Comparison of ENCODE assay signal across 8 cellular contexts in genomic region chr14:50831704-50832130, GRCh38. TPM values are rescaled to one million over a fixed set of nuclear protein-coding genes. Genes with fewer than 3 reads are reported as not detected.
DNase-seq lines count a peak whose midpoint lies in the region; ATAC-seq and TF ChIP-seq lines count a peak whose summit lies in the region.

No MANE protein-coding gene starts in this region.

- no peak for ATAC-seq in CD8-positive, alpha-beta T cell
- ATAC-seq in naive B cell (ENCODE audit: low read depth in 2 of 2): no peak

- H3K9me3 Mint-ChIP-seq in CD8-positive, alpha-beta T cell: no peaks in the 10 kb centered on the region
- H3K9me3 Mint-ChIP-seq in naive B cell: no peaks in the 10 kb centered on the region

- H3K4me1 Mint-ChIP-seq in CD8-positive, alpha-beta T cell (ENCODE audit: low read depth): peaks cover 66% of the 10 kb centered on the region
- H3K4me1 Mint-ChIP-seq in naive B cell: peaks cover 59 to 72% (median 60%) of the 10 kb centered on the region in 3 donors

- intact Hi-C loops in CD8-positive, alpha-beta T cell (cut with DNase I, micrococcal nuclease): loop anchor here (1.0 to 10.0 kb wide), 11 partner anchors 18 to 1033 kb away; partner anchors contain the start of genes DMAC2L (in 1 of the 2), GNG2 (in 1 of the 2), L2HGDH (in 1 of the 2) and SOS2 (in 1 of the 2)

- H3K4me3 Mint-ChIP-seq in CD8-positive, alpha-beta T cell: peak overlapping the region; percentile 97
- peak overlapping the region; percentile 85 to 99 (median 98) for H3K4me3 Mint-ChIP-seq in naive B cell

- H3K4me3 ChIP-seq in CD8-positive, alpha-beta T cell (ENCODE audit: low read depth, low read length): peak overlapping the region; percentile 73

- H3K4me1 ChIP-seq in CD8-positive, alpha-beta T cell (ENCODE audit: insufficient read depth, low read length): peaks cover 44% of the 10 kb centered on the region

- H3K36me3 Mint-ChIP-seq in CD8-positive, alpha-beta T cell: peaks cover 26% of the 10 kb centered on the region
- H3K36me3 Mint-ChIP-seq in naive B cell: peaks cover 0 to 8% of the 10 kb centered on the region in 2 donors

- no peaks in the 10 kb centered on the region for H3K36me3 ChIP-seq in CD8-positive, alpha-beta T cell (ENCODE audit: insufficient read depth, low read length)

- no peak for TF ChIP-seq CTCF in CD8-positive, alpha-beta T cell (IDR thresholded peaks at IDR 0.05)

- peak overlapping the region; percentile 76 for H3K27ac ChIP-seq in CD8-positive, alpha-beta T cell (ENCODE audit: low read depth, low read length)

- POLR2A ChIA-PET in CD8-positive, alpha-beta T cell (lab: Charles Lee): interaction anchor here (2.3 to 3.7 kb wide), 6 partner anchors 10 to 54 kb away, joined by 6 to 40 read pairs (median 24); no protein-coding TSS in a partner anchor

- no peaks in the 10 kb centered on the region for H3K9me3 ChIP-seq in CD8-positive, alpha-beta T cell (ENCODE audit: low read length)

- peak overlapping the region; percentile 98 for H3K27ac Mint-ChIP-seq in CD8-positive, alpha-beta T cell
- H3K27ac Mint-ChIP-seq in naive B cell: peak overlapping the region; percentile 92 to 99 (median 99)

- H3K27me3 Mint-ChIP-seq in CD8-positive, alpha-beta T cell (ENCODE audit: low read depth): no peaks in the 10 kb centered on the region
- no peaks in the 10 kb centered on the region for H3K27me3 Mint-ChIP-seq in naive B cell

- no peak for DNase-seq in CD8-positive, alpha-beta T cell
- DNase-seq in NCI-H2227 treated with DMSO at 0.1 percent for 48 hours (lab: John Stamatoyannopoulos, UW) (peak; percentile 35), dermis blood vessel endothelial cell (peak; percentile 39), naive B cell (no peak), NCI-H2107 treated with DMSO at 0.1 percent for 48 hours (lab: John Stamatoyannopoulos, UW; ENCODE audit: unreplicated experiment) (no peak), OCI-M1 (lab: John Stamatoyannopoulos, UW) (no peak), COR-L47 (lab: John Stamatoyannopoulos, UW) (no peak), DMS114 treated with DMSO at 0.1 percent for 48 hours (lab: John Stamatoyannopoulos, UW; ENCODE audit: unreplicated experiment) (no peak)

- CTCF ChIA-PET in CD8-positive, alpha-beta T cell (lab: Charles Lee): interaction anchor here (0.8 to 6.1 kb wide), 4 partner anchors 28 to 54 kb away, joined by 3 to 40 read pairs (median 6); no protein-coding TSS in a partner anchor

- no peaks in the 10 kb centered on the region for H3K27me3 ChIP-seq in CD8-positive, alpha-beta T cell (ENCODE audit: insufficient read depth, low read length)

RNA-seq across cellular contexts. Expression of gene NIN, which starts 0.8 kb away (rescaled TPM):
- total RNA-seq in CD8-positive, alpha-beta T cell: 100 to 1,000 TPM; 121 to 132 TPM
- 45.6 and 49.1 TPM in 2 replicates for total RNA-seq in dermis blood vessel endothelial cell
- polyA plus RNA-seq in naive B cell (ENCODE audit: low read depth in 6 of 6): 100 to 1,000 TPM in 1 of 6 donors, 10 to 100 TPM in 5; 20.2 to 100 (median 51.1) TPM

RNA-seq across cellular contexts. Expression of gene ABHD12B, which starts 40.1 kb away (rescaled TPM):
- not detected for total RNA-seq in CD8-positive, alpha-beta T cell
- not detected in 2 replicates for total RNA-seq in dermis blood vessel endothelial cell
- polyA plus RNA-seq in naive B cell (ENCODE audit: low read depth in 6 of 6): not detected

Comparison
In these comparisons a context has a peak if more than half of its experiments do, and no peak if none do; other contexts are left out.
1. DNase-seq: peak in NCI-H2227 treated with DMSO at 0.1 percent for 48 hours (single experiment) and dermis blood vessel endothelial cell (single experiment); none in CD8-positive, alpha-beta T cell (0 of 7), naive B cell (single experiment), NCI-H2107 treated with DMSO at 0.1 percent for 48 hours (single experiment), OCI-M1 (single experiment), COR-L47 (single experiment) and DMS114 treated with DMSO at 0.1 percent for 48 hours (single experiment).